In genomic region chr7:138466069-138466756, GRCh38 we compare ENCODE assay signal across 8 cellular contexts. TPM values are rescaled to one million over a fixed set of nuclear protein-coding genes. Genes with fewer than 3 reads are reported as not detected.
DNase-seq lines count a peak whose midpoint lies in the region; ATAC-seq and TF ChIP-seq lines count a peak whose summit lies in the region.
"Not testable (repeated sequence)": the region's sequence is repeated elsewhere in the genome, so short reads cannot be mapped to it uniquely, and the experiment has no call there.

No MANE protein-coding gene starts in this region.

- H2BK120ac ChIP-seq in H9 (ENCODE audit: low read depth, low read length, poor library complexity, severe bottlenecking), result not testable (repeated sequence)

- H4K20me1 ChIP-seq in H9 (ENCODE audit: control insufficient read depth, insufficient read depth, insufficient read length), result not testable (repeated sequence)

- not testable (repeated sequence) for H3K4ac ChIP-seq in H9 (ENCODE audit: low read depth, low read length)

- H3K27ac ChIP-seq in CD4-positive, CD25-positive, alpha-beta regulatory T cell (ENCODE audit: insufficient read depth, low read length, poor library complexity, severe bottlenecking); H9 (ENCODE audit: insufficient read length, low read depth, low read length); iPS-20b (ENCODE audit: low read length): not testable (repeated sequence)

- H3K9ac ChIP-seq in H9 (ENCODE audit: extremely low read depth, insufficient read length, low read length); iPS-20b (ENCODE audit: low read depth, low read length): not testable (repeated sequence)

- not testable (repeated sequence) for H2AK5ac ChIP-seq in H9 (ENCODE audit: insufficient read length, low read length)

- H3K36me3 ChIP-seq in CD4-positive, CD25-positive, alpha-beta regulatory T cell (ENCODE audit: control insufficient read depth, insufficient read depth, low read length), result not testable (repeated sequence)
- H3K36me3 ChIP-seq in iPS-20b (ENCODE audit: insufficient read depth, low read depth, low read length), result peaks cover 53% of the 10 kb centered on the region

- not testable (repeated sequence) for DNase-seq in CD4-positive, CD25-positive, alpha-beta regulatory T cell; H9
- DNase-seq in GM20000 (ENCODE audit: low spot score), result peak; percentile 20

- not testable (repeated sequence) for H3K27me3 Mint-ChIP-seq in CD4-positive, CD25-positive, alpha-beta regulatory T cell; H9 (ENCODE audit: low read depth)

- not testable (repeated sequence) for H4K8ac ChIP-seq in H9 (replicated peaks; ENCODE audit: insufficient read length, low read depth, low read length)

- H3K79me2 ChIP-seq in H9 (ENCODE audit: insufficient read depth, low read length), result peaks cover 68% of the 10 kb centered on the region

- not testable (repeated sequence) for H3K56ac ChIP-seq in H9 (ENCODE audit: insufficient read length, low read depth, low read length)

- not testable (repeated sequence) for H3K4me3 ChIP-seq in CD4-positive, CD25-positive, alpha-beta regulatory T cell (ENCODE audit: low read depth, low read length)
- peak overlapping the region; percentile 38; the same call in 1 of the 2 replicates for H3K4me3 ChIP-seq in iPS-20b (ENCODE audit: low read length)

- not testable (repeated sequence) for H2BK12ac ChIP-seq in H9 (ENCODE audit: insufficient read length, low read depth, low read length)

- peaks cover 23% of the 10 kb centered on the region for H3K4me1 ChIP-seq in CD4-positive, CD25-positive, alpha-beta regulatory T cell (ENCODE audit: control insufficient read depth, insufficient read depth, low read length, poor library complexity, severe bottlenecking)
- H3K4me1 ChIP-seq in H9 (ENCODE audit: insufficient read depth, low read length), result not testable (repeated sequence)
- H3K4me1 ChIP-seq in iPS-20b (ENCODE audit: insufficient read depth, low read length), result peaks cover 25% of the 10 kb centered on the region; the same call in 1 of the 2 replicates

- H3K4me1 Mint-ChIP-seq in CD4-positive, CD25-positive, alpha-beta regulatory T cell, result peaks cover 19 to 71% (median 49%) of the 10 kb centered on the region in 4 donors
- peaks cover 56 to 63% of the 10 kb centered on the region in 2 experiments for H3K4me1 Mint-ChIP-seq in H9

- H3K18ac ChIP-seq in H9 (ENCODE audit: insufficient read length, low read depth, low read length), result not testable (repeated sequence)

- H3T11ph ChIP-seq in H9 (ENCODE audit: low read length), result not testable (repeated sequence)

- H3K27ac Mint-ChIP-seq in CD4-positive, CD25-positive, alpha-beta regulatory T cell, result peak overlapping the region in 2 of 3 donors; percentile 33 to 58
- 0 out of 7 replicates have a peak overlapping the region, but pooled peaks of 1 of the 3 experiments have one; percentile 12 for H3K27ac Mint-ChIP-seq in H9

- not testable (repeated sequence) for H4K91ac ChIP-seq in H9 (ENCODE audit: insufficient read length, low read depth, low read length)

- not testable (repeated sequence) for H3K36me3 Mint-ChIP-seq in CD4-positive, CD25-positive, alpha-beta regulatory T cell
- peaks cover 45 to 88% (median 85%) of the 10 kb centered on the region in 3 experiments for H3K36me3 Mint-ChIP-seq in H9 (ENCODE audit: insufficient read depth in 1 of 3, low read depth in 3 of 3)

- not testable (repeated sequence) for H3K23ac ChIP-seq in H9 (ENCODE audit: insufficient read length, low read depth, low read length)

- no CpG with 5 or more reads among the region's 11 CpGs for WGBS in H9 (ENCODE audit: extremely low coverage, insufficient read length, low lambda C conversion rate)

- not testable (repeated sequence) for H3K9me3 Mint-ChIP-seq in CD4-positive, CD25-positive, alpha-beta regulatory T cell
- H3K9me3 Mint-ChIP-seq in H9, result peaks cover 4 to 13% of the 10 kb centered on the region in 2 experiments; a peak in 3 of 5 replicates

- H3K4me3 Mint-ChIP-seq in CD4-positive, CD25-positive, alpha-beta regulatory T cell, result peak overlapping the region in 1 of 4 donors; percentile 89
- peak overlapping the region; percentile 45 to 64 for H3K4me3 Mint-ChIP-seq in H9

- not testable (repeated sequence) for H3K14ac ChIP-seq in H9 (ENCODE audit: insufficient read depth, low read length)

- not testable (repeated sequence) for ATAC-seq in CD4-positive, CD25-positive, alpha-beta regulatory T cell (ENCODE audit: low read depth in 2 of 2)
- ATAC-seq in GM18870 (IDR thresholded peaks at IDR 0.05; ENCODE audit: unreplicated experiment) (peak; percentile 87), HG02943 (IDR thresholded peaks at IDR 0.05; ENCODE audit: low read depth, unreplicated experiment) (peak; percentile 88), HG03354 (IDR thresholded peaks at IDR 0.05; ENCODE audit: poor library complexity, severe bottlenecking, unreplicated experiment) (peak; percentile 87)
- peak; percentile 65 to 76 for ATAC-seq in activated CD4-positive, CD25-positive, alpha-beta regulatory T cell treated with anti-CD3 and anti-CD28 coated beads, Interleukin-2, amount 50 U/mL, for 24 hours

- H3K4me2 ChIP-seq in H9 (ENCODE audit: insufficient read depth, insufficient read length, low read length), result not testable (repeated sequence)

- H2BK15ac ChIP-seq in H9 (ENCODE audit: low read depth, low read length), result not testable (repeated sequence)

- TF ChIP-seq CTCF in GM20000 (IDR thresholded peaks at IDR 0.05; ENCODE audit: extremely low read depth, missing control alignments); H9 (conservative IDR thresholded peaks at IDR 0.05): not testable (repeated sequence)

- H3K79me1 ChIP-seq in H9 (ENCODE audit: insufficient read depth, low read depth, low read length, poor library complexity, severe bottlenecking), result not testable (repeated sequence)

- not testable (repeated sequence) for H2BK5ac ChIP-seq in H9 (ENCODE audit: insufficient read length, low read length)

- not testable (repeated sequence) for H4K5ac ChIP-seq in H9 (ENCODE audit: insufficient read length, low read depth, low read length)

- H3K27me3 ChIP-seq in CD4-positive, CD25-positive, alpha-beta regulatory T cell (ENCODE audit: control insufficient read depth, insufficient read depth, low read length); H9 (ENCODE audit: insufficient read depth, low read length); iPS-20b (ENCODE audit: insufficient read depth, low read length): not testable (repeated sequence)

- not testable (repeated sequence) for H3K23me2 ChIP-seq in H9 (ENCODE audit: insufficient read length, low read depth, low read length, poor library complexity, severe bottlenecking)

- not testable (repeated sequence) for H2BK20ac ChIP-seq in H9 (ENCODE audit: low read depth, low read length, poor library complexity, severe bottlenecking)

- not testable (repeated sequence) for H2AFZ ChIP-seq in H9 (ENCODE audit: low read length)

- not testable (repeated sequence) for H3K9me3 ChIP-seq in CD4-positive, CD25-positive, alpha-beta regulatory T cell (ENCODE audit: control insufficient read depth in 2 of 2, low read length in 2 of 2); H9 (ENCODE audit: control insufficient read depth, low read depth, low read length); iPS-20b (ENCODE audit: insufficient read depth, low read depth, low read length)

RNA-seq across cellular contexts. Expression of gene TRIM24, which starts 6.2 kb away (rescaled TPM):
- total RNA-seq in CD4-positive, CD25-positive, alpha-beta regulatory T cell, result 20.5 TPM
- polyA plus RNA-seq in CD4-positive, CD25-positive, alpha-beta regulatory T cell, result 1 to 10 TPM; 5.6 to 8.8 (median 7.2) TPM
- total RNA-seq in H9 (2021), result 255 and 260 TPM in 2 replicates

Comparison
In these comparisons a context has a peak if more than half of its experiments do, and no peak if none do; other contexts are left out.
1. RNA of gene TRIM24, which starts 6.2 kb away (total RNA-seq): 255 to 260 TPM in H9; 20.5 TPM in CD4-positive, CD25-positive, alpha-beta regulatory T cell (single experiment); every median in the first group is over 10 times any median in the second.